ENCODE assay signal across 11 cellular contexts in the genomic region with DNA sequence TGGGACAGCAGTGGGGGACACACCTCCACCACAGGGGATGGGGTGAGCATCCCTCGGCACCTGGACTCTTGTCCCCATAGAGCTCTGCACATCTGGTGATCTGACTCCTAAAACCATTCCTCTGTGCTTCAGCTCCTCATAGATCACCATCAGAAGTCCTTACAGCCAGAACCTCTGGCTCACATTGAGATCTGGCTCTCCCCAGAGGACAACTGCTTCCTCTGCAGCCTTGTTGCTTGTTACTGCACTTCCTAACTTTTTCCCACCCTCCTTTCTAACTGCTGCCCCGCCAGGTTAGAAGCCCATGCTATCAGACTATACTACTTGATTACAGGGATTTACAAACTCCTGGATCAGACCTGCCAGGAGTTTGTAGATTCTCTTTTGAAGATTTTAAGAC.
DNase-seq lines count a peak whose midpoint lies in the region; ATAC-seq and TF ChIP-seq lines count a peak whose summit lies in the region.
"Had no signal": no experiment of that assay in that cellular context is flagged by ENCODE, and none has a peak within 500 bp of the region (broad histone marks: within the 10 kb centered on the region; RNA-seq: fewer than 3 reads in every experiment).

No MANE protein-coding gene starts in this region.

- no peak overlapping the region for H3K9ac ChIP-seq in IMR-90 (ENCODE audit: low read depth, low read length)

- no peak for TF ChIP-seq POLR2A in IMR-90 (IDR thresholded peaks at IDR 0.05; ENCODE audit: low read depth, low read length)

- no peaks in the 10 kb centered on the region for H3K27me3 ChIP-seq in IMR-90 (ENCODE audit: control insufficient read depth, insufficient read depth, low read length)
- H3K27me3 ChIP-seq: tibial nerve had no signal

- CTCF ChIA-PET in IMR-90 (lab: Yijun Ruan, JAX) = interaction anchor here (0.6 to 1.6 kb wide), 7 partner anchors 8 to 382 kb away, joined by 3 to 10 read pairs (median 4); no protein-coding TSS in a partner anchor

- H2AK9ac ChIP-seq in IMR-90 (replicated peaks; ENCODE audit: low read depth, low read length, poor library complexity) = no peak overlapping the region

- peak; percentile 94 for ATAC-seq in IMR-90 (ENCODE audit: low read depth)

- H2BK120ac ChIP-seq in IMR-90 (ENCODE audit: low read depth, low read length) = no peak overlapping the region

- no peaks in the 10 kb centered on the region for H4K20me1 ChIP-seq in IMR-90 (ENCODE audit: insufficient read depth, low read length)

- no peak overlapping the region for H4K91ac ChIP-seq in IMR-90 (ENCODE audit: insufficient read depth, low read depth, low read length)

- no peak overlapping the region for H3K23ac ChIP-seq in IMR-90 (ENCODE audit: low read depth, low read length)

- H3K18ac ChIP-seq in IMR-90 (ENCODE audit: low read depth, low read length) = no peak overlapping the region

- no peak overlapping the region; the same call in 1 of the 2 replicates for H2BK20ac ChIP-seq in IMR-90 (ENCODE audit: low read depth, low read length)

- no peak overlapping the region for H3K14ac ChIP-seq in IMR-90 (replicated peaks; ENCODE audit: low read depth, low read length)

- no peak overlapping the region for H3K4me3 ChIP-seq in IMR-90 (ENCODE audit: insufficient read depth, low read depth, low read length)
- no peak overlapping the region for H3K4me3 ChIP-seq in astrocyte of the spinal cord (ENCODE audit: low read depth, low read length)
- H3K4me3 ChIP-seq: tibial nerve had no signal

- POLR2A ChIA-PET in IMR-90 (lab: Charles Lee; ENCODE audit: unreplicated experiment) = no interaction called here

- H3K4ac ChIP-seq in IMR-90 (ENCODE audit: low read depth, low read length) = no peak overlapping the region

- no peak overlapping the region for H2AK5ac ChIP-seq in IMR-90 (ENCODE audit: low read depth, low read length)

- H3K4me2 ChIP-seq in IMR-90 (ENCODE audit: low read depth, low read length) = no peak overlapping the region

- no peak overlapping the region for H4K8ac ChIP-seq in IMR-90 (ENCODE audit: low read depth in 2 of 2, low read length in 2 of 2)

- H3K27ac ChIP-seq in C4-2B (no peak overlapping the region), IMR-90 (ENCODE audit: insufficient read depth, low read length) (no peak overlapping the region)
- H3K27ac ChIP-seq: tibial nerve had no signal

- intact Hi-C loops in IMR-90 (cut with micrococcal nuclease) = no loop called here

- no TSS peak for BruUV-seq in IMR-90 (replicated peaks; lab: Mats Ljungman, UMichigan)

- 67% methylated on average over 1 of the region's 2 CpGs; no CpG with 5 or more reads in 1 of the 2 experiments for WGBS in IMR-90 (ENCODE audit: extremely low coverage in 2 of 2, insufficient read length in 1 of 2), 2 experiments

- peak; percentile 59 for TF ChIP-seq RAD21 in IMR-90 (IDR thresholded peaks at IDR 0.05; ENCODE audit: low read length)

- H2BK5ac ChIP-seq in IMR-90 (ENCODE audit: low read depth, low read length, poor library complexity, severe bottlenecking) = no peak overlapping the region

- no peak overlapping the region; the same call in 2 of the 3 replicates for H2BK15ac ChIP-seq in IMR-90 (ENCODE audit: low read depth, low read length)

- no peaks in the 10 kb centered on the region; the same call in 1 of the 2 replicates for H3K9me1 ChIP-seq in IMR-90 (ENCODE audit: insufficient read depth, low read length)

- DNase-seq in IMR-90 (peak; percentile 71), astrocyte of the spinal cord (ENCODE audit: low read depth, low spot score) (peak; percentile 63), lung microvascular endothelial cell (ENCODE audit: low read depth in 2 of 2) (peak; percentile 36 to 38), ACHN (no peak), activated T-cell treated with anti-CD3 and anti-CD28 coated beads for 4 hours (no peak)
- no peak for DNase-seq in activated CD8-positive, alpha-beta memory T cell treated with anti-CD3 and anti-CD28 coated beads for 24 hours
- no peak for DNase-seq in effector CD4-positive, alpha-beta T cell
- DNase-seq: left cardiac atrium; stimulated activated CD4-positive, alpha-beta T cell treated with anti-CD3 and anti-CD28 coated beads, Interleukin-15, amount 100 ng/mL, for 24 hours had no signal

- TF ChIP-seq CTCF in C4-2B (conservative IDR thresholded peaks at IDR 0.05) (peak; percentile 18), IMR-90 (conservative IDR thresholded peaks at IDR 0.05; ENCODE audit: low read depth, low read length) (peak; percentile 55), astrocyte of the spinal cord (IDR thresholded peaks at IDR 0.05; ENCODE audit: low read depth, low read length) (peak; percentile 62)

- H4K5ac ChIP-seq in IMR-90 (ENCODE audit: low read depth, low read length) = no peak overlapping the region

- no peaks in the 10 kb centered on the region for H3K79me1 ChIP-seq in IMR-90 (ENCODE audit: low read depth in 1 of 2, low read length in 2 of 2)

- in situ Hi-C loops in IMR-90 (cut with MboI; ENCODE audit: low sequenced_read_pairs) (no loop called here), astrocyte of the spinal cord (cut with HindIII; ENCODE audit: low sequenced_read_pairs) (no loop called here), ACHN (cut with HindIII; ENCODE audit: low pct_ligation_motif_present, low pct_unique_long_range_greater_than_20kb, low sequenced_read_pairs) (no loop called here)

- no peaks in the 10 kb centered on the region for H3K36me3 ChIP-seq in IMR-90 (ENCODE audit: control insufficient read depth, insufficient read depth, low read length)
- H3K36me3 ChIP-seq: tibial nerve had no signal

- dilution Hi-C loops in IMR-90 (cut with HindIII; ENCODE audit: low sequenced_read_pairs, unreplicated experiment) = no loop called here

- H3K9me3 ChIP-seq in IMR-90 (ENCODE audit: control insufficient read depth, insufficient read depth, low read length) = no peaks in the 10 kb centered on the region
- H3K9me3 ChIP-seq: tibial nerve had no signal

- no peak overlapping the region for H2AFZ ChIP-seq in IMR-90 (replicated peaks; ENCODE audit: low read length, poor library complexity)

- no peaks in the 10 kb centered on the region for H3K4me1 ChIP-seq in IMR-90 (ENCODE audit: control insufficient read depth, insufficient read depth, low read length)
- H3K4me1 ChIP-seq: tibial nerve had no signal

- H3K56ac ChIP-seq in IMR-90 (ENCODE audit: extremely low read depth, insufficient read depth, low read length) = no peak overlapping the region

TF ChIP-seq in IMR-90, 13 proteins besides CTCF, POLR2A, EP300 and RAD21:
- no peak for TF ChIP-seq RFX5 (IDR thresholded peaks at IDR 0.05; ENCODE audit: low read depth, low read length)
- peak; percentile 43 for TF ChIP-seq SMC3 (IDR thresholded peaks at IDR 0.05; ENCODE audit: low read depth, low read length)
- TF ChIP-seq NFE2L2 (IDR thresholded peaks at IDR 0.05; ENCODE audit: low read depth, low read length) = no peak
- no peak for TF ChIP-seq BHLHE40 (IDR thresholded peaks at IDR 0.05; ENCODE audit: low read depth, low read length)
- TF ChIP-seq CHD1 (IDR thresholded peaks at IDR 0.05; ENCODE audit: low read depth, low read length) = no peak
- TF ChIP-seq, protein P1, sequence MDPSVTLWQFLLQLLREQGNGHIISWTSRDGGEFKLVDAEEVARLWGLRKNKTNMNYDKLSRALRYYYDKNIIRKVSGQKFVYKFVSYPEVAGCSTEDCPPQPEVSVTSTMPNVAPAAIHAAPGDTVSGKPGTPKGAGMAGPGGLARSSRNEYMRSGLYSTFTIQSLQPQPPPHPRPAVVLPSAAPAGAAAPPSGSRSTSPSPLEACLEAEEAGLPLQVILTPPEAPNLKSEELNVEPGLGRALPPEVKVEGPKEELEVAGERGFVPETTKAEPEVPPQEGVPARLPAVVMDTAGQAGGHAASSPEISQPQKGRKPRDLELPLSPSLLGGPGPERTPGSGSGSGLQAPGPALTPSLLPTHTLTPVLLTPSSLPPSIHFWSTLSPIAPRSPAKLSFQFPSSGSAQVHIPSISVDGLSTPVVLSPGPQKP (IDR thresholded peaks at IDR 0.05; ENCODE audit: borderline replicate concordance, low read depth, low read length) = no peak
- TF ChIP-seq MAFK (IDR thresholded peaks at IDR 0.05; ENCODE audit: low read depth, low read length) = no peak
- TF ChIP-seq, protein P2, sequence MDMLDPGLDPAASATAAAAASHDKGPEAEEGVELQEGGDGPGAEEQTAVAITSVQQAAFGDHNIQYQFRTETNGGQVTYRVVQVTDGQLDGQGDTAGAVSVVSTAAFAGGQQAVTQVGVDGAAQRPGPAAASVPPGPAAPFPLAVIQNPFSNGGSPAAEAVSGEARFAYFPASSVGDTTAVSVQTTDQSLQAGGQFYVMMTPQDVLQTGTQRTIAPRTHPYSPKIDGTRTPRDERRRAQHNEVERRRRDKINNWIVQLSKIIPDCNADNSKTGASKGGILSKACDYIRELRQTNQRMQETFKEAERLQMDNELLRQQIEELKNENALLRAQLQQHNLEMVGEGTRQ (IDR thresholded peaks at IDR 0.05; ENCODE audit: low read depth, low read length) = no peak

Comparison
In these comparisons a context has a peak if more than half of its experiments do, and no peak if none do; other contexts are left out.
1. DNase-seq: peak in IMR-90 (single experiment), astrocyte of the spinal cord (single experiment) and lung microvascular endothelial cell (2 of 2); none in ACHN (single experiment), activated CD8-positive, alpha-beta memory T cell treated with anti-CD3 and anti-CD28 coated beads for 24 hours (single experiment), activated T-cell treated with anti-CD3 and anti-CD28 coated beads for 4 hours (single experiment) and effector CD4-positive, alpha-beta T cell (single experiment).
2. Peak in every context shown above with its lines, with median percentiles within 50 percentile points of each other: CTCF ChIP-seq.